30 cellular contexts compared by ENCODE assay signal in genomic region chr6:30092852-30093543, GRCh38. TPM values are rescaled to one million over a fixed set of nuclear protein-coding genes. Genes with fewer than 3 reads are reported as not detected.
"Had no signal": no experiment of that assay in that cellular context is flagged by ENCODE, and none has a peak within 500 bp of the region (broad histone marks: within the 10 kb centered on the region; RNA-seq: fewer than 3 reads in every experiment).

No MANE protein-coding gene starts in this region.

- H3K36me3 Mint-ChIP-seq: naive thymus-derived CD8-positive, alpha-beta T cell; stimulated activated naive B cell treated with anti-CD40 and anti-IgM and Interleukin-4, amounts not matched to agents 10 μg/mL and 1 μg/mL and 100 μg/mL, for 72 hours had no signal

- H3K36me3 ChIP-seq: lower lobe of right lung, pancreas, prostate gland, sigmoid colon, stomach, suprapubic skin, thoracic aorta, tibial artery, upper lobe of right lung had no signal

- H3K4me3 Mint-ChIP-seq: naive thymus-derived CD8-positive, alpha-beta T cell; nephron; neural crest cell; stimulated activated naive B cell treated with anti-CD40 and anti-IgM and Interleukin-4, amounts not matched to agents 10 μg/mL and 1 μg/mL and 100 μg/mL, for 72 hours had no signal

- H3K9me3 ChIP-seq: lower lobe of right lung, pancreas, prostate gland, sigmoid colon, stomach, suprapubic skin, thoracic aorta, tibial artery, upper lobe of right lung had no signal

- H3K4me1 ChIP-seq: pancreas, sigmoid colon, tibial artery had no signal

- H3K9me3 Mint-ChIP-seq: naive thymus-derived CD8-positive, alpha-beta T cell; nephron; neural crest cell; stimulated activated naive B cell treated with anti-CD40 and anti-IgM and Interleukin-4, amounts not matched to agents 10 μg/mL and 1 μg/mL and 100 μg/mL, for 72 hours had no signal

- H3K4me1 Mint-ChIP-seq: nephron had no signal

- H3K27ac ChIP-seq: pancreas, prostate gland, sigmoid colon, thoracic aorta, tibial artery had no signal

- H3K4me3 ChIP-seq: lower lobe of right lung, pancreas, prostate gland, sigmoid colon, stomach, suprapubic skin, thoracic aorta, tibial artery, upper lobe of right lung had no signal

- DNase-seq: hippocampal formation; kidney glomerular epithelial cell; left cardiac atrium; left ventricle myocardium superior; lower lobe of right lung; mammary epithelial cell; mesenchymal stem cell; naive thymus-derived CD8-positive, alpha-beta T cell; nucleus accumbens; pancreas; posterior cingulate gyrus; retina; right cardiac atrium; sigmoid colon; stimulated activated CD4-positive, alpha-beta T cell treated with anti-CD3 and anti-CD28 coated beads, Interleukin-2, amount 100 ng/mL, for 24 hours; stimulated activated CD4-positive, alpha-beta T cell treated with anti-CD3 and anti-CD28 coated beads, Interleukin-4, amount 100 ng/mL, for 1 hour; stimulated activated naive B cell treated with anti-CD40 and anti-IgM and Interleukin-4, amounts not matched to agents 10 μg/mL and 1 μg/mL and 100 μg/mL, for 72 hours; stimulated activated naive CD8-positive, alpha-beta T cell treated with anti-CD3 and anti-CD28 coated beads, Interleukin-15, Interleukin-2, amounts not matched to agents 100 U/mL and 50 U/mL, for 24 hours; stomach; tibial artery; upper lobe of right lung had no signal

- ATAC-seq: left lobe of liver; left ventricle myocardium superior; naive thymus-derived CD8-positive, alpha-beta T cell; stimulated activated naive B cell treated with anti-CD40 and anti-IgM and Interleukin-4, amounts not matched to agents 10 μg/mL and 1 μg/mL and 100 μg/mL, for 72 hours; stimulated activated naive CD8-positive, alpha-beta T cell treated with anti-CD3 and anti-CD28 coated beads, Interleukin-15, Interleukin-2, amounts not matched to agents 100 U/mL and 50 U/mL, for 24 hours had no signal

- H3K27me3 ChIP-seq: pancreas had no signal

- H3K27ac Mint-ChIP-seq: naive thymus-derived CD8-positive, alpha-beta T cell; nephron; stimulated activated naive B cell treated with anti-CD40 and anti-IgM and Interleukin-4, amounts not matched to agents 10 μg/mL and 1 μg/mL and 100 μg/mL, for 72 hours had no signal

RNA-seq across cellular contexts. Expression of gene RNF39, which starts 17.4 kb away (rescaled TPM):
- total RNA-seq: left cardiac atrium; left ventricle myocardium superior; naive thymus-derived CD8-positive, alpha-beta T cell; neural crest cell; osteoblast; right cardiac atrium; sigmoid colon; thoracic aorta had no signal
- polyA plus RNA-seq: right cardiac atrium had no signal

RNA-seq across cellular contexts. Expression of gene TRIM31, which starts 19.9 kb away (rescaled TPM):
- total RNA-seq: left cardiac atrium; left lobe of liver; left ventricle myocardium superior; mammary epithelial cell; naive thymus-derived CD8-positive, alpha-beta T cell; neural crest cell; osteoblast; right cardiac atrium had no signal
- polyA plus RNA-seq: keratinocyte, right cardiac atrium had no signal

RNA-seq across cellular contexts. Expression of gene TRIM40, which starts 42.9 kb away (rescaled TPM):
- total RNA-seq: left cardiac atrium; left lobe of liver; left ventricle myocardium superior; lower lobe of right lung; mammary epithelial cell; mucosa of gallbladder; naive thymus-derived CD8-positive, alpha-beta T cell; neural crest cell; osteoblast; pancreas; prostate gland; right cardiac atrium; sigmoid colon; stomach; suprapubic skin; thoracic aorta; upper lobe of right lung had no signal
- polyA plus RNA-seq: keratinocyte; mammary epithelial cell; naive thymus-derived CD8-positive, alpha-beta T cell; pancreas; right cardiac atrium; stomach had no signal
